Comparison of ENCODE assay signal across 10 cellular contexts in the genomic region with DNA sequence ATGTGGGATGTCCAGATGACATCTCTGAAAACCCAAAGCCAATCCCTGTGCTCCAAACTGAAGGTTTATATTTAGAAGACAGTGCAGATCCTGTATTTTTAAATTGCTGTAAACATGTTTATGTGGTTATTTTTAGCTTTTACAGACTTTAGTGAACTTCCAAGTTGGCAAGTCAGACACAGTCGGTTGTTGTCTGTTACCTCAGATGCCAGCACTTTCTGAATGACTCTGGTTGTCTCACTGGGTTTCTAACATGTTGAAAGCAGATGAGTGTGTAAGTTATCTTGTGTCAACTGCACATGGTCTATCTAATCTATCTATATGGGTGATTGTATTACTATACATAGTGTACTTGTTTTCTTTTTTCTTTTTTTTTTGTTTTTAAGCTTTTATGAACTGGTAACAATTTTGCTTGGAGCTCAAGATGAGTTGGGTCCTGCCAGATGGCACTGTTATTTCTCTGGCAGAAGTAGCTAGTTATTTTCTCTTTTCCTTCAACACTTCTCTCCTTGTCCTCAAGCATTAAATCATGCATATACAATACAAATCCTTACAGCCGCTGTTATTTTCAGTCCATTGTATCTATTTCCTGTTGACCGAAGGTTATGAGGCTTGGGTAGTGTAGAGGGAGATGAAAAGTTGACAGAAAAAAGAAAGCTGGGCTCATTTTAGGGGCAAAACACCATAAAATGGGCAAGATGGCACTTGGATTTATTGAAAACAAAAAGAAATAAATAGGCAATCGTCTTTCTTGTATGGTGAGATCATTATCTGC.
DNase-seq lines count a peak whose midpoint lies in the region; ATAC-seq and TF ChIP-seq lines count a peak whose summit lies in the region.
"Had no signal": no experiment of that assay in that cellular context is flagged by ENCODE, and none has a peak within 500 bp of the region (broad histone marks: within the 10 kb centered on the region; RNA-seq: fewer than 3 reads in every experiment).

No MANE protein-coding gene starts in this region.

- H2BK5ac ChIP-seq in H9 (ENCODE audit: insufficient read length, low read length): no peak overlapping the region

- no peaks in the 10 kb centered on the region for H3K79me2 ChIP-seq in H9 (ENCODE audit: insufficient read depth, low read length)

- WGBS in H9 (ENCODE audit: extremely low coverage, insufficient read length, low lambda C conversion rate): no CpG with 5 or more reads among the region's 4 CpGs

- peak; percentile 1 for DNase-seq in DMS53 treated with DMSO at 0.1 percent for 48 hours (lab: John Stamatoyannopoulos, UW; ENCODE audit: unreplicated experiment)
- DNase-seq in adipocyte (ENCODE audit: low read depth): no peak
- DNase-seq in natural killer cell treated with Interleukin-12 subunit alpha and Interleukin-12 subunit beta and Interleukin-15 and Interleukin-18, amount 100 ng/mL, for 72 hours (ENCODE audit: low spot score): no peak
- DNase-seq in SKM-1 treated with dmso at 0.1 percent for 144 hours (lab: John Stamatoyannopoulos, UW; ENCODE audit: unreplicated experiment): no peak
- DNase-seq in H9: no peak
- DNase-seq in activated gamma-delta T cell (lab: John Stamatoyannopoulos, UW): no peak
- DNase-seq in effector memory CD4-positive, alpha-beta T cell: no peak
- DNase-seq: stimulated activated naive CD4-positive, alpha-beta T cell treated with Interleukin-2 at 50 U/mL for 16 hours had no signal

- H3K23me2 ChIP-seq in H9 (ENCODE audit: insufficient read length, low read depth, low read length, poor library complexity, severe bottlenecking): no peaks in the 10 kb centered on the region

- no peaks in the 10 kb centered on the region for H4K20me1 ChIP-seq in H9 (ENCODE audit: control insufficient read depth, insufficient read depth, insufficient read length)

- H3K36me3 ChIP-seq in adipocyte (ENCODE audit: control insufficient read depth, insufficient read depth, low read length, severe bottlenecking): no peaks in the 10 kb centered on the region
- H3K36me3 ChIP-seq in effector memory CD4-positive, alpha-beta T cell (ENCODE audit: control insufficient read depth, insufficient read depth, low read length): no peaks in the 10 kb centered on the region

- H3K4me2 ChIP-seq in H9 (ENCODE audit: insufficient read depth, insufficient read length, low read length): no peak overlapping the region

- H3K79me1 ChIP-seq in H9 (ENCODE audit: insufficient read depth, low read depth, low read length, poor library complexity, severe bottlenecking): peaks cover 3% of the 10 kb centered on the region

- no peaks in the 10 kb centered on the region for H3K36me3 Mint-ChIP-seq in natural killer cell treated with Interleukin-12 subunit alpha and Interleukin-12 subunit beta and Interleukin-15 and Interleukin-18, amount 100 ng/mL, for 72 hours
- H3K36me3 Mint-ChIP-seq in H9 (ENCODE audit: insufficient read depth in 1 of 3, low read depth in 3 of 3): no peaks in the 10 kb centered on the region

- H2AK5ac ChIP-seq in H9 (ENCODE audit: insufficient read length, low read length): no peak overlapping the region

- H3T11ph ChIP-seq in H9 (ENCODE audit: low read length): no peak overlapping the region

- H2AFZ ChIP-seq in H9 (ENCODE audit: low read length): no peak overlapping the region

- H3K27ac ChIP-seq in H9 (ENCODE audit: insufficient read length, low read depth, low read length): no peak overlapping the region
- no peak overlapping the region for H3K27ac ChIP-seq in effector memory CD4-positive, alpha-beta T cell (ENCODE audit: insufficient read depth, low read length, poor library complexity, severe bottlenecking)

- H2BK20ac ChIP-seq in H9 (ENCODE audit: low read depth, low read length, poor library complexity, severe bottlenecking): no peak overlapping the region

- no peaks in the 10 kb centered on the region for H3K9me3 ChIP-seq in adipocyte (ENCODE audit: control insufficient read depth, low read length)
- H3K9me3 ChIP-seq in H9 (ENCODE audit: control insufficient read depth, low read depth, low read length): no peaks in the 10 kb centered on the region
- H3K9me3 ChIP-seq in effector memory CD4-positive, alpha-beta T cell (ENCODE audit: control insufficient read depth, low read length): no peaks in the 10 kb centered on the region

- H3K27ac Mint-ChIP-seq in natural killer cell treated with Interleukin-12 subunit alpha and Interleukin-12 subunit beta and Interleukin-15 and Interleukin-18, amount 100 ng/mL, for 72 hours: peak overlapping the region in 1 of 2 donors; percentile 50
- H3K27ac Mint-ChIP-seq in H9: no peak overlapping the region
- H3K27ac Mint-ChIP-seq: T-helper 2 cell treated with Interferon-gamma antibody and Interleukin-4, amounts not matched to agents 5 μg/mL and 100 μg/mL, for 36 hours had no signal

- H3K9ac ChIP-seq in adipocyte (ENCODE audit: low read length) (no peak overlapping the region), H9 (ENCODE audit: extremely low read depth, insufficient read length, low read length) (no peak overlapping the region)

- H3K27me3 Mint-ChIP-seq in natural killer cell treated with Interleukin-12 subunit alpha and Interleukin-12 subunit beta and Interleukin-15 and Interleukin-18, amount 100 ng/mL, for 72 hours: no peaks in the 10 kb centered on the region
- no peaks in the 10 kb centered on the region for H3K27me3 Mint-ChIP-seq in H9 (ENCODE audit: low read depth)

- no peak overlapping the region for H3K4ac ChIP-seq in H9 (ENCODE audit: low read depth, low read length)

- no peak overlapping the region for H4K8ac ChIP-seq in H9 (replicated peaks; ENCODE audit: insufficient read length, low read depth, low read length)

- H3K4me3 ChIP-seq in adipocyte (ENCODE audit: low read length): peak overlapping the region; percentile 43
- no peak overlapping the region for H3K4me3 ChIP-seq in effector memory CD4-positive, alpha-beta T cell (ENCODE audit: insufficient read depth, low read depth, low read length, poor library complexity, severe bottlenecking)

- H4K91ac ChIP-seq in H9 (ENCODE audit: insufficient read length, low read depth, low read length): no peak overlapping the region

- no peak overlapping the region for H2BK15ac ChIP-seq in H9 (ENCODE audit: low read depth, low read length)

- no peak overlapping the region for H3K23ac ChIP-seq in H9 (ENCODE audit: insufficient read length, low read depth, low read length)

- H3K4me1 Mint-ChIP-seq in natural killer cell treated with Interleukin-12 subunit alpha and Interleukin-12 subunit beta and Interleukin-15 and Interleukin-18, amount 100 ng/mL, for 72 hours (ENCODE audit: low read depth in 2 of 2): peaks cover 20 to 28% of the 10 kb centered on the region in 2 donors
- H3K4me1 Mint-ChIP-seq in H9: peaks cover 13 to 21% of the 10 kb centered on the region in 2 experiments

- ATAC-seq in HG02623 (IDR thresholded peaks at IDR 0.05; ENCODE audit: unreplicated experiment): peak; percentile 21
- ATAC-seq in natural killer cell treated with Interleukin-12 subunit alpha and Interleukin-12 subunit beta and Interleukin-15 and Interleukin-18, amount 100 ng/mL, for 72 hours: peak; percentile 56 to 66

- no peak overlapping the region for H4K5ac ChIP-seq in H9 (ENCODE audit: insufficient read length, low read depth, low read length)

- H3K4me1 ChIP-seq in adipocyte (ENCODE audit: control insufficient read depth, insufficient read depth, low read length) (peaks cover 59% of the 10 kb centered on the region), H9 (ENCODE audit: insufficient read depth, low read length) (no peaks in the 10 kb centered on the region)
- no peaks in the 10 kb centered on the region for H3K4me1 ChIP-seq in effector memory CD4-positive, alpha-beta T cell (ENCODE audit: control insufficient read depth, insufficient read depth, low read length, poor library complexity, severe bottlenecking)

- no peak for TF ChIP-seq CTCF in H9 (conservative IDR thresholded peaks at IDR 0.05)

- peak overlapping the region; percentile 40 for H3K4me3 Mint-ChIP-seq in natural killer cell treated with Interleukin-12 subunit alpha and Interleukin-12 subunit beta and Interleukin-15 and Interleukin-18, amount 100 ng/mL, for 72 hours
- H3K4me3 Mint-ChIP-seq in H9: no peak overlapping the region
- H3K4me3 Mint-ChIP-seq: T-helper 2 cell treated with Interferon-gamma antibody and Interleukin-4, amounts not matched to agents 5 μg/mL and 100 μg/mL, for 36 hours had no signal

- no peak overlapping the region for H3K18ac ChIP-seq in H9 (ENCODE audit: insufficient read length, low read depth, low read length)

- H3K56ac ChIP-seq in H9 (ENCODE audit: insufficient read length, low read depth, low read length): no peak overlapping the region

- H3K14ac ChIP-seq in H9 (ENCODE audit: insufficient read depth, low read length): no peak overlapping the region

- no peak overlapping the region for H2BK12ac ChIP-seq in H9 (ENCODE audit: insufficient read length, low read depth, low read length)

- H2BK120ac ChIP-seq in H9 (ENCODE audit: low read depth, low read length, poor library complexity, severe bottlenecking): no peak overlapping the region

- H3K27me3 ChIP-seq in adipocyte (replicated peaks; ENCODE audit: control insufficient read depth, insufficient read depth, low read length) (no peaks in the 10 kb centered on the region), H9 (ENCODE audit: insufficient read depth, low read length) (no peaks in the 10 kb centered on the region)
- H3K27me3 ChIP-seq in effector memory CD4-positive, alpha-beta T cell (replicated peaks; ENCODE audit: control insufficient read depth, insufficient read depth, low read length, poor library complexity, severe bottlenecking): no peaks in the 10 kb centered on the region

- H3K9me3 Mint-ChIP-seq in natural killer cell treated with Interleukin-12 subunit alpha and Interleukin-12 subunit beta and Interleukin-15 and Interleukin-18, amount 100 ng/mL, for 72 hours: no peaks in the 10 kb centered on the region
- H3K9me3 Mint-ChIP-seq in H9: no peaks in the 10 kb centered on the region
- H3K9me3 Mint-ChIP-seq: T-helper 2 cell treated with Interferon-gamma antibody and Interleukin-4, amounts not matched to agents 5 μg/mL and 100 μg/mL, for 36 hours had no signal
